Comparison of ENCODE assay signal across 29 cellular contexts in the genomic region with DNA sequence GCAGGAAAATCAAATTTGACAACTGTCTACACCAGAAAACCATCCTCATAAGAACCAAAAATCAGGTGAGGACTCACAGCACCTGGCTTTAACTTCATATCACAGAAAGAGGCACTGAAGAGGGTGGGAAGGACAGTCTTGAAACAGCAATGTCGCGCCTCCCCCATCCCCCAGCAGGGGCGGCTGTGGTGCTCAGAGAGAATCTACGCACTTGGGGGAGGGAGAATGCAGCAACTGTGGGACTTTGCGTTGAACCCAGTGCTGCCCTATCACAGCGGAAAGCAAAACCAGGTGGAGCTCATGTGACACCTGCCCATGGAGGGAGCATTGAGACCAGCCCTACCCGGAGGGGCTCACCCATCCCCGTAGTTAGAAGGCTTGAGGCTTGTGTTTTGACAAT.
"Had no signal": no experiment of that assay in that cellular context is flagged by ENCODE, and none has a peak within 500 bp of the region (broad histone marks: within the 10 kb centered on the region; RNA-seq: fewer than 3 reads in every experiment).

No MANE protein-coding gene starts in this region.

- H3K36me3 Mint-ChIP-seq: activated naive CD8-positive, alpha-beta T cell had no signal

- H3K36me3 ChIP-seq: brain microvascular endothelial cell, esophagus muscularis mucosa, gastroesophageal sphincter had no signal

- H3K9me3 Mint-ChIP-seq: activated CD8-positive, alpha-beta T cell treated with anti-CD3 and anti-CD28 coated beads for 36 hours; activated T-cell treated with anti-CD3 and anti-CD28 coated beads, Interleukin-2, amount 50 U/mL, for 4 hours; activated T-helper 17 cell treated with anti-CD3 and anti-CD28 coated beads, Interleukin-2, amount 50 U/mL, for 72 hours; central memory CD8-positive, alpha-beta T cell; dendritic cell treated with granulocyte-macrophage colony-stimulating factor and Interleukin-4, amounts not matched to agents 40 ng/mL and 50 ng/mL, for 4 days; T-helper 2 cell treated with Interferon-gamma antibody and Interleukin-4, amounts not matched to agents 5 μg/mL and 100 μg/mL, for 36 hours had no signal

- H3K4me1 Mint-ChIP-seq: activated T-helper 17 cell treated with anti-CD3 and anti-CD28 coated beads, Interleukin-2, amount 50 U/mL, for 72 hours; central memory CD8-positive, alpha-beta T cell had no signal

- H3K4me1 ChIP-seq: gastroesophageal sphincter had no signal

- DNase-seq: activated CD4-positive, alpha-beta T cell treated with anti-CD3 and anti-CD28 coated beads for 48 hours; activated CD4-positive, alpha-beta T cell treated with anti-CD3 and anti-CD28 coated beads, Interleukin-2, amount 50 U/mL, for 1 hour; activated CD4-positive, alpha-beta T cell treated with anti-CD3 and anti-CD28 coated beads, Interleukin-2, amount 50 U/mL, for 48 hours; activated CD8-positive, alpha-beta memory T cell treated with anti-CD3 and anti-CD28 coated beads for 24 hours; activated CD8-positive, alpha-beta T cell treated with anti-CD3 and anti-CD28 coated beads for 36 hours; activated effector memory CD4-positive, alpha-beta T cell treated with Interleukin-2 at 50 U/mL for 16 hours; activated gamma-delta T cell treated with Interleukin-2 at 50 U/mL for 16 hours; activated naive CD4-positive, alpha-beta T cell treated with anti-CD3 and anti-CD28 coated beads, Interleukin-2, amount 50 U/mL, for 16 hours; activated naive CD4-positive, alpha-beta T cell treated with Interleukin-2 at 50 U/mL for 16 hours; activated T-cell treated with anti-CD3 and anti-CD28 coated beads, Interleukin-2, amount 50 U/mL, for 4 hours; amniotic stem cell; anterior cingulate cortex; brain microvascular endothelial cell; dorsolateral prefrontal cortex; effector memory CD4-positive, alpha-beta T cell; erythroblast; foreskin melanocyte; head of caudate nucleus; T-helper 1 cell; T-helper 17 cell; T1000 had no signal

- ATAC-seq: activated CD8-positive, alpha-beta T cell treated with anti-CD3 and anti-CD28 coated beads for 36 hours; activated T-cell treated with anti-CD3 and anti-CD28 coated beads, Interleukin-2, amount 50 U/mL, for 4 hours; activated T-helper 17 cell treated with anti-CD3 and anti-CD28 coated beads, Interleukin-2, amount 50 U/mL, for 72 hours; gastroesophageal sphincter; T-helper 17 cell had no signal

- H3K27ac ChIP-seq: brain microvascular endothelial cell, coronary artery, dorsolateral prefrontal cortex, esophagus muscularis mucosa, gastroesophageal sphincter had no signal

- H3K4me3 ChIP-seq: coronary artery, dorsolateral prefrontal cortex, esophagus muscularis mucosa, gastroesophageal sphincter had no signal

- H3K9me3 ChIP-seq: esophagus muscularis mucosa, gastroesophageal sphincter had no signal

- H3K27me3 ChIP-seq: brain microvascular endothelial cell, dorsolateral prefrontal cortex, gastroesophageal sphincter had no signal

- H3K27ac Mint-ChIP-seq: activated CD8-positive, alpha-beta T cell treated with anti-CD3 and anti-CD28 coated beads for 36 hours; activated naive CD8-positive, alpha-beta T cell; activated T-helper 17 cell treated with anti-CD3 and anti-CD28 coated beads, Interleukin-2, amount 50 U/mL, for 72 hours; dendritic cell treated with granulocyte-macrophage colony-stimulating factor and Interleukin-4, amounts not matched to agents 40 ng/mL and 50 ng/mL, for 4 days; T-helper 17 cell; T-helper 2 cell treated with Interferon-gamma antibody and Interleukin-4, amounts not matched to agents 5 μg/mL and 100 μg/mL, for 36 hours had no signal

- H3K4me3 Mint-ChIP-seq: activated CD8-positive, alpha-beta T cell treated with anti-CD3 and anti-CD28 coated beads for 36 hours; activated naive CD8-positive, alpha-beta T cell; activated T-cell treated with anti-CD3 and anti-CD28 coated beads, Interleukin-2, amount 50 U/mL, for 4 hours; activated T-helper 17 cell treated with anti-CD3 and anti-CD28 coated beads, Interleukin-2, amount 50 U/mL, for 72 hours; central memory CD8-positive, alpha-beta T cell; dendritic cell treated with granulocyte-macrophage colony-stimulating factor and Interleukin-4, amounts not matched to agents 40 ng/mL and 50 ng/mL, for 4 days; T-helper 17 cell; T-helper 2 cell treated with Interferon-gamma antibody and Interleukin-4, amounts not matched to agents 5 μg/mL and 100 μg/mL, for 36 hours had no signal
